ENCODE assay signal across 14 cellular contexts in genomic region chr9:88433583-88434240, GRCh38. TPM values are rescaled to one million over a fixed set of nuclear protein-coding genes. Genes with fewer than 3 reads are reported as not detected.
DNase-seq lines count a peak whose midpoint lies in the region; ATAC-seq and TF ChIP-seq lines count a peak whose summit lies in the region.
"Had no signal": no experiment of that assay in that cellular context is flagged by ENCODE, and none has a peak within 500 bp of the region (broad histone marks: within the 10 kb centered on the region; RNA-seq: fewer than 3 reads in every experiment).

No MANE protein-coding gene starts in this region.

- peaks cover 54 to 64% of the 10 kb centered on the region in 2 donors for H3K36me3 Mint-ChIP-seq in CD4-positive, alpha-beta memory T cell
- peaks cover 60% of the 10 kb centered on the region for H3K36me3 Mint-ChIP-seq in HFFc6 (ENCODE audit: low read depth)
- peaks cover 60% of the 10 kb centered on the region for H3K36me3 Mint-ChIP-seq in activated CD8-positive, alpha-beta T cell treated with anti-CD3 and anti-CD28 coated beads, Interleukin-2, amount 10 ng/mL, durations not matched to agents 7 days and 5 days (ENCODE audit: low read depth)

- peak; percentile 89 for ATAC-seq in activated CD8-positive, alpha-beta T cell treated with anti-CD3 and anti-CD28 coated beads, Interleukin-2, amount 10 ng/mL, durations not matched to agents 7 days and 5 days
- ATAC-seq in GM18517 (IDR thresholded peaks at IDR 0.05; ENCODE audit: unreplicated experiment) (no peak), HG03097 (IDR thresholded peaks at IDR 0.05; ENCODE audit: low FRiP score, unreplicated experiment) (no peak)
- ATAC-seq: esophagus mucosa had no signal

- no peak overlapping the region for H2AK5ac ChIP-seq in neuronal stem cell (ENCODE audit: low read depth, low read length)

- no peaks in the 10 kb centered on the region for H3K27me3 Mint-ChIP-seq in CD4-positive, alpha-beta memory T cell
- no peaks in the 10 kb centered on the region; the same call in 1 of the 2 replicates for H3K27me3 Mint-ChIP-seq in HFFc6 (ENCODE audit: insufficient read depth)
- no peaks in the 10 kb centered on the region for H3K27me3 Mint-ChIP-seq in activated CD8-positive, alpha-beta T cell treated with anti-CD3 and anti-CD28 coated beads, Interleukin-2, amount 10 ng/mL, durations not matched to agents 7 days and 5 days (ENCODE audit: low read depth)

- H3K9ac ChIP-seq in neuronal stem cell (ENCODE audit: low read depth, low read length, poor library complexity), result no peak overlapping the region

- H3K23ac ChIP-seq in neuronal stem cell (ENCODE audit: low read depth, low read length, poor library complexity), result no peak overlapping the region

- no peak overlapping the region for H4K91ac ChIP-seq in neuronal stem cell (ENCODE audit: low read depth, low read length, poor library complexity)

- intact Hi-C loops in CD4-positive, alpha-beta memory T cell (cut with micrococcal nuclease), result no loop called here

- H2AFZ ChIP-seq in neuronal stem cell (ENCODE audit: low read length), result no peak overlapping the region

- H3K36me3 ChIP-seq in CD4-positive, alpha-beta memory T cell (ENCODE audit: insufficient read depth, low read length), result no peaks in the 10 kb centered on the region
- peaks cover 9 to 84% of the 10 kb centered on the region in 2 donors for H3K36me3 ChIP-seq in neuronal stem cell (replicated peaks in 1 of 2; ENCODE audit: control insufficient read depth in 2 of 2, insufficient read depth in 2 of 2, low read length in 2 of 2)
- peaks cover 0 to 43% (median 0%) of the 10 kb centered on the region in 3 donors for H3K36me3 ChIP-seq in Peyer's patch

- no peak overlapping the region for H2BK120ac ChIP-seq in neuronal stem cell (ENCODE audit: low read depth, low read length)

- CTCF ChIA-PET in CD4-positive, alpha-beta memory T cell (lab: Charles Lee; ENCODE audit: partially characterized antibody), result no interaction called here
- CTCF ChIA-PET in activated CD8-positive, alpha-beta T cell treated with anti-CD3 and anti-CD28 coated beads, Interleukin-2, amount 10 ng/mL, durations not matched to agents 7 days and 5 days (lab: Charles Lee), result interaction anchor here (1.6 kb wide), 1 partner anchor 8 kb away, joined by 4 read pairs; no protein-coding TSS in a partner anchor

- H3K27ac ChIP-seq in CD4-positive, alpha-beta memory T cell (ENCODE audit: low read depth, low read length), result no peak overlapping the region
- H3K27ac ChIP-seq in neuronal stem cell (replicated peaks; ENCODE audit: low read length) (no peak overlapping the region), Peyer's patch (no peak overlapping the region)
- H3K27ac ChIP-seq: right atrium auricular region had no signal

- H3K18ac ChIP-seq in neuronal stem cell (ENCODE audit: low read length), result no peak overlapping the region

- H3K27ac Mint-ChIP-seq in CD4-positive, alpha-beta memory T cell, result peak overlapping the region in 4 of 7 donors; percentile 4 to 49 (median 14)
- H3K27ac Mint-ChIP-seq in HFFc6, result peak overlapping the region; percentile 15
- peak overlapping the region; percentile 80 for H3K27ac Mint-ChIP-seq in activated CD8-positive, alpha-beta T cell treated with anti-CD3 and anti-CD28 coated beads, Interleukin-2, amount 10 ng/mL, durations not matched to agents 7 days and 5 days

- H3K4me1 Mint-ChIP-seq in CD4-positive, alpha-beta memory T cell, result peaks cover 8 to 26% (median 16%) of the 10 kb centered on the region in 4 donors
- peaks cover 62% of the 10 kb centered on the region for H3K4me1 Mint-ChIP-seq in HFFc6 (ENCODE audit: low read depth)
- H3K4me1 Mint-ChIP-seq in activated CD8-positive, alpha-beta T cell treated with anti-CD3 and anti-CD28 coated beads, Interleukin-2, amount 10 ng/mL, durations not matched to agents 7 days and 5 days (ENCODE audit: low read depth), result peaks cover 44% of the 10 kb centered on the region

- H3K14ac ChIP-seq in neuronal stem cell (ENCODE audit: low read length), result no peak overlapping the region

- no peaks in the 10 kb centered on the region for H3K9me3 ChIP-seq in CD4-positive, alpha-beta memory T cell (ENCODE audit: control insufficient read depth in 1 of 2, low read length in 2 of 2)
- H3K9me3 ChIP-seq in neuronal stem cell (replicated peaks in 1 of 2; ENCODE audit: control insufficient read depth in 2 of 2, insufficient read depth in 1 of 2, low read depth in 1 of 2, low read length in 2 of 2) (peaks cover 0 to 7% of the 10 kb centered on the region in 2 donors), Peyer's patch (no peaks in the 10 kb centered on the region)
- H3K9me3 ChIP-seq: right atrium auricular region had no signal

- DNase-seq in CD4-positive, alpha-beta memory T cell, result no peak
- peak; percentile 17 for DNase-seq in HFFc6
- DNase-seq in activated CD8-positive, alpha-beta T cell treated with anti-CD3 and anti-CD28 coated beads, Interleukin-2, amount 10 ng/mL, durations not matched to agents 7 days and 5 days, result no peak
- peak; percentile 18 to 41 for DNase-seq in foreskin fibroblast
- no peak for DNase-seq in neuronal stem cell (ENCODE audit: low spot score)
- no peak for DNase-seq in Peyer's patch
- DNase-seq: activated T-cell treated with anti-CD3 and anti-CD28 coated beads, Interleukin-2, amount 50 U/mL, for 4 hours; C1 segment of cervical spinal cord; NCI-H2171 treated with DMSO at 0.1 percent for 48 hours; RPMI8226 had no signal

- H2BK5ac ChIP-seq in neuronal stem cell (ENCODE audit: low read length), result no peak overlapping the region

- no peak overlapping the region for H3K4me3 ChIP-seq in CD4-positive, alpha-beta memory T cell (ENCODE audit: low read length in 2 of 2)
- H3K4me3 ChIP-seq in foreskin fibroblast (ENCODE audit: low read depth in 1 of 2, low read length in 2 of 2) (no peak overlapping the region), neuronal stem cell (ENCODE audit: low read length in 2 of 2) (no peak overlapping the region), Peyer's patch (no peak overlapping the region)
- H3K4me3 ChIP-seq: right atrium auricular region had no signal

- TF ChIP-seq POLR2A in Peyer's patch (IDR thresholded peaks at IDR 0.05), result no peak

- POLR2A ChIA-PET in CD4-positive, alpha-beta memory T cell (lab: Charles Lee; ENCODE audit: partially characterized antibody), result no interaction called here
- POLR2A ChIA-PET in activated CD8-positive, alpha-beta T cell treated with anti-CD3 and anti-CD28 coated beads, Interleukin-2, amount 10 ng/mL, durations not matched to agents 7 days and 5 days (lab: Charles Lee), result no interaction called here

- TF ChIP-seq CTCF in HFFc6 (IDR thresholded peaks at IDR 0.05) (no peak), foreskin fibroblast (IDR thresholded peaks at IDR 0.05; ENCODE audit: low read depth, low read length) (no peak), Peyer's patch (IDR thresholded peaks at IDR 0.05) (no peak)

- H3K4me3 Mint-ChIP-seq in CD4-positive, alpha-beta memory T cell, result no peak overlapping the region
- no peak overlapping the region for H3K4me3 Mint-ChIP-seq in HFFc6
- peak overlapping the region; percentile 27 for H3K4me3 Mint-ChIP-seq in activated CD8-positive, alpha-beta T cell treated with anti-CD3 and anti-CD28 coated beads, Interleukin-2, amount 10 ng/mL, durations not matched to agents 7 days and 5 days
- H3K4me3 Mint-ChIP-seq: activated T-cell treated with anti-CD3 and anti-CD28 coated beads, Interleukin-2, amount 50 U/mL, for 4 hours had no signal

- H4K8ac ChIP-seq in neuronal stem cell (ENCODE audit: low read depth, low read length), result no peak overlapping the region

- no peak overlapping the region for H2BK12ac ChIP-seq in neuronal stem cell (ENCODE audit: low read length)

- peaks cover 3% of the 10 kb centered on the region for H3K4me1 ChIP-seq in CD4-positive, alpha-beta memory T cell (ENCODE audit: insufficient read depth, low read length)
- H3K4me1 ChIP-seq in neuronal stem cell (ENCODE audit: control insufficient read depth in 2 of 2, insufficient read depth in 1 of 2, low read depth in 1 of 2, low read length in 2 of 2) (no peaks in the 10 kb centered on the region), Peyer's patch (peaks cover 0 to 5% (median 0%) of the 10 kb centered on the region in 4 donors)
- H3K4me1 ChIP-seq: right atrium auricular region had no signal

- no peaks in the 10 kb centered on the region for H3K27me3 ChIP-seq in CD4-positive, alpha-beta memory T cell (ENCODE audit: insufficient read depth, low read length)
- H3K27me3 ChIP-seq in neuronal stem cell (ENCODE audit: control insufficient read depth in 3 of 3, insufficient read depth in 3 of 3, low read depth in 1 of 3, low read length in 3 of 3), result no peaks in the 10 kb centered on the region
- no peaks in the 10 kb centered on the region for H3K27me3 ChIP-seq in Peyer's patch
- H3K27me3 ChIP-seq: right atrium auricular region had no signal

- H3K9me3 Mint-ChIP-seq in CD4-positive, alpha-beta memory T cell, result no peaks in the 10 kb centered on the region
- no peaks in the 10 kb centered on the region; the same call in none of the 2 replicates for H3K9me3 Mint-ChIP-seq in HFFc6
- no peaks in the 10 kb centered on the region for H3K9me3 Mint-ChIP-seq in activated CD8-positive, alpha-beta T cell treated with anti-CD3 and anti-CD28 coated beads, Interleukin-2, amount 10 ng/mL, durations not matched to agents 7 days and 5 days (ENCODE audit: insufficient read depth)

- no peak overlapping the region for H3K4ac ChIP-seq in neuronal stem cell (ENCODE audit: low read length)

- H2BK15ac ChIP-seq in neuronal stem cell (ENCODE audit: low read length), result no peak overlapping the region

- H3K4me2 ChIP-seq in neuronal stem cell (ENCODE audit: insufficient read depth, low read length, poor library complexity, severe bottlenecking), result no peak overlapping the region

- H3K79me1 ChIP-seq in neuronal stem cell (ENCODE audit: low read depth, low read length), result peaks cover 3% of the 10 kb centered on the region

- no CpG with 5 or more reads among the region's 5 CpGs for WGBS in neuronal stem cell (ENCODE audit: extremely low coverage in 2 of 2, insufficient read length in 2 of 2, insufficient replicate concordance in 1 of 2), 2 donors

RNA-seq across cellular contexts. Expression of gene SPIN1, which starts 45.5 kb away (rescaled TPM):
- 10 to 100 TPM; 34.1 to 39.0 TPM for total RNA-seq in CD4-positive, alpha-beta memory T cell
- polyA plus RNA-seq in CD4-positive, alpha-beta memory T cell, result 10 to 100 TPM; 20.3 to 23.7 TPM
- 100 to 1,000 TPM in 5 of 6 experiments, 10 to 100 TPM in 1; 97.2 to 131 (median 119) TPM for total RNA-seq in HFFc6 (2021; fragmentation: NEBNext Ultra II Directional; extraction: Animal tissue kit (Norgen Biotek cat#: 25700))
- total RNA-seq in activated CD8-positive, alpha-beta T cell treated with anti-CD3 and anti-CD28 coated beads, Interleukin-2, amount 10 ng/mL, durations not matched to agents 7 days and 5 days, result 10 to 100 TPM; 50.5 to 54.4 TPM
- 40.6 TPM for polyA plus RNA-seq in neuronal stem cell (2013, experiment 1 of 2)
- 41.4 TPM for polyA plus RNA-seq in neuronal stem cell (2013, experiment 2 of 2)
- total RNA-seq in Peyer's patch, result 10 to 100 TPM; 48.9 to 57.8 (median 53.7) TPM

Comparison
In these comparisons a context has a peak if more than half of its experiments do, and no peak if none do; other contexts are left out.
1. DNase-seq: peak in HFFc6 (single experiment) and foreskin fibroblast (2 of 2); none in CD4-positive, alpha-beta memory T cell (0 of 5), activated CD8-positive, alpha-beta T cell treated with anti-CD3 and anti-CD28 coated beads, Interleukin-2, amount 10 ng/mL, durations not matched to agents 7 days and 5 days (single experiment), neuronal stem cell (single experiment) and Peyer's patch (0 of 3).
2. H3K27ac Mint-ChIP-seq: peak in every context shown above with its lines; median percentile 80 in activated CD8-positive, alpha-beta T cell treated with anti-CD3 and anti-CD28 coated beads, Interleukin-2, amount 10 ng/mL, durations not matched to agents 7 days and 5 days; 15 in HFFc6; 14 in CD4-positive, alpha-beta memory T cell.